In the genomic region with DNA sequence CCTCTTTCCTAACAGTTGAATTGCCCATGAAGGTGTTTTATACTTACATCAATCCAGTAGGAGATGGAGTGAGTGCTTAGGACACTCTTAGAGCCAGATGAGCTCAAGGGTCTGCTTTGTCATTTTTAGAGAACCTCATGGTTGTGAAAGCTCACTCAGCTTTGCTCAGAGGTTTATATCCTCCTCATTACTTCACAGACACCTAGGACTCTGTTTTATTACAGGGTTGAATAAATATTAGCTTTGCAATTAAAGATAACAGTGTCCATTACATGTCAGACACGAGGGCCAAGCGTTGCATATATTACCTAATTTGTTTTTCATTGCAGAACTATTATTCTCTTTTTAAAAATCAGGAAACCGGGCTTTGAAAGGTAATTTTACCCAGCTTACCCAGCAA, we compare ENCODE assay signal across 23 cellular contexts.
DNase-seq lines count a peak whose midpoint lies in the region; ATAC-seq and FAIRE-seq lines count a peak whose summit lies in the region.
"Had no signal": no experiment of that assay in that cellular context is flagged by ENCODE, and none has a peak within 500 bp of the region (broad histone marks: within the 10 kb centered on the region; RNA-seq: fewer than 3 reads in every experiment).

No MANE protein-coding gene starts in this region.

- ATAC-seq in GM19035 (IDR thresholded peaks at IDR 0.05; ENCODE audit: unreplicated experiment) (no peak), HG02981 (IDR thresholded peaks at IDR 0.05; ENCODE audit: unreplicated experiment) (no peak), GM21528 (IDR thresholded peaks at IDR 0.05; ENCODE audit: low FRiP score, unreplicated experiment) (no peak)
- ATAC-seq: activated naive CD4-positive, alpha-beta T cell treated with anti-CD3 and anti-CD28 coated beads, Interleukin-2, amount 50 U/mL, for 72 hours; foreskin keratinocyte; Panc1; stimulated activated naive CD8-positive, alpha-beta T cell treated with anti-CD3 and anti-CD28 coated beads, Interleukin-15, amount 100 ng/mL, for 72 hours had no signal

- DNase-seq in COR-L47 (lab: John Stamatoyannopoulos, UW) (peak; percentile 59), NCI-H1930 (lab: John Stamatoyannopoulos, UW) (peak; percentile 47 to 51), NCI-H748 treated with DMSO at 0.1 percent for 48 hours (lab: John Stamatoyannopoulos, UW) (peak; percentile 92), kidney tubule cell (ENCODE audit: low spot score) (no peak)
- DNase-seq: ACHN; Caco-2; effector CD4-positive, alpha-beta T cell; erythroblast; foreskin keratinocyte; H7; immature natural killer cell; MV-4-11; NK-92 treated with Interleukin-12 subunit alpha and Interleukin-12 subunit beta, amount 100 ng/mL, for 24 hours; right lobe of liver; SIG-M5; stimulated activated naive CD8-positive, alpha-beta T cell treated with anti-CD3 and anti-CD28 coated beads, Interleukin-15, amount 100 ng/mL, for 72 hours; trophoblast cell had no signal

- FAIRE-seq in islet of Langerhans (lab: Jason Lieb, UNC) = peak; percentile 96
